ENCODE assay signal across 11 cellular contexts in genomic region chr17:74282274-74282586, GRCh38. TPM values are rescaled to one million over a fixed set of nuclear protein-coding genes. Genes with fewer than 3 reads are reported as not detected.
DNase-seq lines count a peak whose midpoint lies in the region; ATAC-seq, FAIRE-seq and TF ChIP-seq lines count a peak whose summit lies in the region.
"Not testable (repeated sequence)": the region's sequence is repeated elsewhere in the genome, so short reads cannot be mapped to it uniquely, and the experiment has no call there.
"Had no signal": no experiment of that assay in that cellular context is flagged by ENCODE, and none has a peak within 500 bp of the region (broad histone marks: within the 10 kb centered on the region; RNA-seq: fewer than 3 reads in every experiment).

No MANE protein-coding gene starts in this region.

- H3K27ac ChIP-seq in CD4-positive, alpha-beta memory T cell (ENCODE audit: low read depth, low read length) = peak overlapping the region; percentile 64
- H3K27ac ChIP-seq in GM12878 (ENCODE audit: control insufficient read depth, insufficient read depth) (peak overlapping the region; percentile 68), hepatocyte (peak overlapping the region; percentile 69)

- H3K27me3 ChIP-seq in CD4-positive, alpha-beta memory T cell (ENCODE audit: insufficient read depth, low read length); GM12878 (replicated peaks in 1 of 2; ENCODE audit: control insufficient read depth in 2 of 2, insufficient read depth in 2 of 2, low read length in 1 of 2); hepatocyte: not testable (repeated sequence)

- not testable (repeated sequence) for H3K9ac ChIP-seq in GM12878 (ENCODE audit: control insufficient read depth, insufficient read depth, low read length)

- not testable (repeated sequence) for TF ChIP-seq CTCF in activated CD8-positive, alpha-beta T cell treated with anti-CD3 and anti-CD28 coated beads for 36 hours (IDR thresholded peaks at IDR 0.05); GM12878 (IDR thresholded peaks at IDR 0.05 in 2 of 3, conservative IDR thresholded peaks at IDR 0.05 in 1 of 3; ENCODE audit: control insufficient read depth in 2 of 3, extremely low read depth in 1 of 3, insufficient read depth in 1 of 3, low read depth in 3 of 3, low read length in 3 of 3); hepatocyte (IDR thresholded peaks at IDR 0.05; ENCODE audit: poor library complexity)

- 53% methylated on average over 4 of the region's 4 CpGs for WGBS in GM12878 (ENCODE audit: insufficient coverage, insufficient replicate concordance, low lambda C conversion rate, missing lambda C conversion rate)
- 90% methylated on average over 4 of the region's 4 CpGs for WGBS in hepatocyte (ENCODE audit: low lambda C conversion rate, missing lambda C conversion rate)

- not testable (repeated sequence) for DNase-seq in CD4-positive, alpha-beta memory T cell; activated CD8-positive, alpha-beta T cell treated with anti-CD3 and anti-CD28 coated beads for 36 hours; activated naive CD4-positive, alpha-beta T cell treated with anti-CD3 and anti-CD28 coated beads for 36 hours; GM12878 (ENCODE audit: low read depth, low spot score); hepatocyte (ENCODE audit: low spot score)

- H3K79me2 ChIP-seq in GM12878 (ENCODE audit: control insufficient read depth, insufficient read depth, low read length); hepatocyte: not testable (repeated sequence)

- H3K4me1 Mint-ChIP-seq in CD4-positive, alpha-beta memory T cell = peaks cover 28 to 67% (median 48%) of the 10 kb centered on the region in 4 donors
- H3K4me1 Mint-ChIP-seq in T-helper 1 cell treated with Interleukin-12 subunit alpha and Interleukin-12 subunit beta and Interleukin-4 antibody, amounts not matched to agents 30 μg/mL and 1 μg/mL, for 36 hours (ENCODE audit: low read depth) = peaks cover 40% of the 10 kb centered on the region
- peaks cover 40% of the 10 kb centered on the region for H3K4me1 Mint-ChIP-seq in activated CD8-positive, alpha-beta T cell treated with anti-CD3 and anti-CD28 coated beads for 36 hours (ENCODE audit: low read depth)
- peaks cover 34% of the 10 kb centered on the region for H3K4me1 Mint-ChIP-seq in activated naive CD4-positive, alpha-beta T cell treated with anti-CD3 and anti-CD28 coated beads for 36 hours (ENCODE audit: low read depth)
- H3K4me1 Mint-ChIP-seq in stimulated activated memory B cell treated with anti-CD40 and anti-IgM and Interleukin-4, amounts not matched to agents 10 μg/mL and 1 μg/mL and 100 μg/mL, for 72 hours = peaks cover 27% of the 10 kb centered on the region

- RAD21 ChIA-PET in GM12878 (lab: Charles Lee; ENCODE audit: unreplicated experiment) = interaction anchor here (0.8 to 8.8 kb wide), 4 partner anchors 9 to 71 kb away, joined by 3 to 102 read pairs (median 8); partner anchors contain the start of gene TTYH2

- not testable (repeated sequence) for H3K9me3 ChIP-seq in CD4-positive, alpha-beta memory T cell (ENCODE audit: control insufficient read depth in 1 of 2, low read length in 2 of 2); GM12878 (replicated peaks; ENCODE audit: control insufficient read depth, insufficient read depth, low read length); hepatocyte (ENCODE audit: low read depth)

- not testable (repeated sequence) for TF ChIP-seq POLR2A in GM12878 (IDR thresholded peaks at IDR 0.05; ENCODE audit: low read depth, low read length)

- POLR2A ChIA-PET in CD4-positive, alpha-beta memory T cell (lab: Charles Lee; ENCODE audit: partially characterized antibody) = interaction anchor here (1.1 to 7.3 kb wide), 12 partner anchors 8 to 989 kb away, joined by 3 to 129 read pairs (median 6); partner anchors contain the start of genes DNAI2, MIF4GD and TTYH2
- POLR2A ChIA-PET in activated CD8-positive, alpha-beta T cell treated with anti-CD3 and anti-CD28 coated beads for 36 hours (lab: Charles Lee) = interaction anchor here (1.0 to 1.6 kb wide), 3 partner anchors 23 to 73 kb away, joined by 4 to 5 read pairs (median 4); partner anchors contain the start of gene TTYH2
- POLR2A ChIA-PET in GM12878 (lab: Charles Lee) = interaction anchor here (1.2 to 2.0 kb wide), 2 partner anchors 8 to 14 kb away, joined by 5 read pairs; no protein-coding TSS in a partner anchor

- TF ChIP-seq EP300 in GM12878 (IDR thresholded peaks at IDR 0.05; ENCODE audit: borderline replicate concordance in 1 of 2, control insufficient read depth in 1 of 2, low read depth in 2 of 2, low read length in 2 of 2) = not testable (repeated sequence)

- H3K9me3 Mint-ChIP-seq in CD4-positive, alpha-beta memory T cell; T-helper 1 cell treated with Interleukin-12 subunit alpha and Interleukin-12 subunit beta and Interleukin-4 antibody, amounts not matched to agents 30 μg/mL and 1 μg/mL, for 36 hours; activated CD8-positive, alpha-beta T cell treated with anti-CD3 and anti-CD28 coated beads for 36 hours; activated naive CD4-positive, alpha-beta T cell treated with anti-CD3 and anti-CD28 coated beads for 36 hours; stimulated activated memory B cell treated with anti-CD40 and anti-IgM and Interleukin-4, amounts not matched to agents 10 μg/mL and 1 μg/mL and 100 μg/mL, for 72 hours: not testable (repeated sequence)

- H3K4me2 ChIP-seq in GM12878 (ENCODE audit: control insufficient read depth, insufficient read depth); hepatocyte: not testable (repeated sequence)

- H3K4me1 ChIP-seq in CD4-positive, alpha-beta memory T cell (ENCODE audit: insufficient read depth, low read length) = peaks cover 83% of the 10 kb centered on the region
- H3K4me1 ChIP-seq in GM12878 (ENCODE audit: control insufficient read depth, insufficient read depth, low read length) = peaks cover 21% of the 10 kb centered on the region
- not testable (repeated sequence) for H3K4me1 ChIP-seq in hepatocyte (ENCODE audit: insufficient read depth)

- peak overlapping the region; percentile 89 to 100 (median 100) for H3K27ac Mint-ChIP-seq in CD4-positive, alpha-beta memory T cell
- peak overlapping the region; percentile 93 for H3K27ac Mint-ChIP-seq in T-helper 1 cell treated with Interleukin-12 subunit alpha and Interleukin-12 subunit beta and Interleukin-4 antibody, amounts not matched to agents 30 μg/mL and 1 μg/mL, for 36 hours
- peak overlapping the region; percentile 95 for H3K27ac Mint-ChIP-seq in activated CD8-positive, alpha-beta T cell treated with anti-CD3 and anti-CD28 coated beads for 36 hours
- H3K27ac Mint-ChIP-seq in activated naive CD4-positive, alpha-beta T cell treated with anti-CD3 and anti-CD28 coated beads for 36 hours = peak overlapping the region; percentile 90
- H3K27ac Mint-ChIP-seq in stimulated activated memory B cell treated with anti-CD40 and anti-IgM and Interleukin-4, amounts not matched to agents 10 μg/mL and 1 μg/mL and 100 μg/mL, for 72 hours = peak overlapping the region; percentile 81

- SMC1A ChIA-PET in GM12878 (lab: Charles Lee; ENCODE audit: uncharacterized antibody, unreplicated experiment) = interaction anchor here (0.7 to 10.6 kb wide), 3 partner anchors 14 to 76 kb away, joined by 3 to 101 read pairs (median 4); no protein-coding TSS in a partner anchor

- not testable (repeated sequence) for H3K9me2 ChIP-seq in hepatocyte (replicated peaks; ENCODE audit: insufficient read depth)

- H3K4me3 ChIP-seq in CD4-positive, alpha-beta memory T cell (ENCODE audit: low read length in 2 of 2); GM12878; hepatocyte: not testable (repeated sequence)

- not testable (repeated sequence) for TF ChIP-seq RAD21 in GM12878 (IDR thresholded peaks at IDR 0.05; ENCODE audit: insufficient read depth, low read depth, low read length)

- not testable (repeated sequence) for H3K36me3 Mint-ChIP-seq in CD4-positive, alpha-beta memory T cell; T-helper 1 cell treated with Interleukin-12 subunit alpha and Interleukin-12 subunit beta and Interleukin-4 antibody, amounts not matched to agents 30 μg/mL and 1 μg/mL, for 36 hours (ENCODE audit: low read depth); activated CD8-positive, alpha-beta T cell treated with anti-CD3 and anti-CD28 coated beads for 36 hours (ENCODE audit: low read depth); activated naive CD4-positive, alpha-beta T cell treated with anti-CD3 and anti-CD28 coated beads for 36 hours (ENCODE audit: low read depth); stimulated activated memory B cell treated with anti-CD40 and anti-IgM and Interleukin-4, amounts not matched to agents 10 μg/mL and 1 μg/mL and 100 μg/mL, for 72 hours

- CTCF ChIA-PET in CD4-positive, alpha-beta memory T cell (lab: Charles Lee; ENCODE audit: partially characterized antibody) = interaction anchor here (0.9 to 12.2 kb wide), 5 partner anchors 15 to 80 kb away, joined by 3 to 205 read pairs (median 4); partner anchors contain the start of gene TTYH2
- CTCF ChIA-PET in activated CD8-positive, alpha-beta T cell treated with anti-CD3 and anti-CD28 coated beads for 36 hours (lab: Charles Lee) = interaction anchor here (1.0 to 2.4 kb wide), 4 partner anchors 14 to 86 kb away, joined by 4 to 7 read pairs (median 5); no protein-coding TSS in a partner anchor
- CTCF ChIA-PET in activated naive CD4-positive, alpha-beta T cell treated with anti-CD3 and anti-CD28 coated beads for 36 hours (lab: Charles Lee) = interaction anchor here (0.7 to 1.3 kb wide), 2 partner anchors 13 to 72 kb away, joined by 5 to 6 read pairs; no protein-coding TSS in a partner anchor
- CTCF ChIA-PET in GM12878 (lab: Yijun Ruan, JAX) = interaction anchor here (0.8 to 3.5 kb wide), 7 partner anchors 12 to 181 kb away, joined by 3 to 18 read pairs (median 4); no protein-coding TSS in a partner anchor

- not testable (repeated sequence) for H4K20me1 ChIP-seq in GM12878 (ENCODE audit: control insufficient read depth, insufficient read depth); hepatocyte (ENCODE audit: insufficient read depth, poor library complexity, severe bottlenecking)

- not testable (repeated sequence) for H2AFZ ChIP-seq in GM12878 (ENCODE audit: control insufficient read depth, low read depth, low read length); hepatocyte

- not testable (repeated sequence) for H3K27me3 Mint-ChIP-seq in CD4-positive, alpha-beta memory T cell; T-helper 1 cell treated with Interleukin-12 subunit alpha and Interleukin-12 subunit beta and Interleukin-4 antibody, amounts not matched to agents 30 μg/mL and 1 μg/mL, for 36 hours (ENCODE audit: low read depth); activated CD8-positive, alpha-beta T cell treated with anti-CD3 and anti-CD28 coated beads for 36 hours; activated naive CD4-positive, alpha-beta T cell treated with anti-CD3 and anti-CD28 coated beads for 36 hours (ENCODE audit: low read depth)
- H3K27me3 Mint-ChIP-seq in stimulated activated memory B cell treated with anti-CD40 and anti-IgM and Interleukin-4, amounts not matched to agents 10 μg/mL and 1 μg/mL and 100 μg/mL, for 72 hours = peaks cover 15% of the 10 kb centered on the region

- BruUV-seq in GM12878 (replicated peaks; lab: Mats Ljungman, UMichigan) = TSS peak; percentile 74

- in situ Hi-C loops in GM12878 (cut with MboI) = loop anchor here (25.0 kb wide), 1 partner anchor 1870 kb away; no protein-coding TSS in a partner anchor

- ATAC-seq in activated CD8-positive, alpha-beta T cell treated with anti-CD3 and anti-CD28 coated beads for 36 hours; GM12878; stimulated activated memory B cell treated with anti-CD40 and anti-IgM and Interleukin-4, amounts not matched to agents 10 μg/mL and 1 μg/mL and 100 μg/mL, for 72 hours: not testable (repeated sequence)

- not testable (repeated sequence) for H3K36me3 ChIP-seq in CD4-positive, alpha-beta memory T cell (ENCODE audit: insufficient read depth, low read length); GM12878 (ENCODE audit: control insufficient read depth in 2 of 2, insufficient read depth in 2 of 2, low read length in 1 of 2); hepatocyte (replicated peaks; ENCODE audit: insufficient read depth, low read depth)

- not testable (repeated sequence) for FAIRE-seq in GM12878 (lab: Jason Lieb, UNC)

- intact Hi-C loops in CD4-positive, alpha-beta memory T cell (cut with micrococcal nuclease) = not testable (repeated sequence)
- intact Hi-C loops in activated CD8-positive, alpha-beta T cell treated with anti-CD3 and anti-CD28 coated beads for 36 hours (cut with micrococcal nuclease) = loop anchor here (5.0 kb wide), 1 partner anchor 70 kb away; the partner anchor contains the start of gene TTYH2
- intact Hi-C loops in activated naive CD4-positive, alpha-beta T cell treated with anti-CD3 and anti-CD28 coated beads for 36 hours (cut with micrococcal nuclease) = loop anchor here (2.0 kb wide), 1 partner anchor 69 kb away; the partner anchor contains the start of gene TTYH2
- intact Hi-C loops in GM12878 (cut with micrococcal nuclease; ENCODE audit: unreplicated experiment) = loop anchor here (5.0 kb wide), 1 partner anchor 70 kb away; the partner anchor contains the start of gene TTYH2

- H3K4me3 Mint-ChIP-seq in CD4-positive, alpha-beta memory T cell = peak overlapping the region in 4 of 8 donors; percentile 58 to 82 (median 73)
- H3K4me3 Mint-ChIP-seq in T-helper 1 cell treated with Interleukin-12 subunit alpha and Interleukin-12 subunit beta and Interleukin-4 antibody, amounts not matched to agents 30 μg/mL and 1 μg/mL, for 36 hours; activated CD8-positive, alpha-beta T cell treated with anti-CD3 and anti-CD28 coated beads for 36 hours; activated naive CD4-positive, alpha-beta T cell treated with anti-CD3 and anti-CD28 coated beads for 36 hours; stimulated activated memory B cell treated with anti-CD40 and anti-IgM and Interleukin-4, amounts not matched to agents 10 μg/mL and 1 μg/mL and 100 μg/mL, for 72 hours: not testable (repeated sequence)

RNA-seq across cellular contexts. Expression of gene DNAI2, which starts 8.2 kb away (rescaled TPM):
- total RNA-seq in CD4-positive, alpha-beta memory T cell = 1 to 10 TPM; 6.0 to 8.4 TPM
- polyA plus RNA-seq in CD4-positive, alpha-beta memory T cell = under 1 TPM in 1 of 2 donors, not detected in 1; 0.28 TPM
- under 1 TPM; 0.45 to 0.47 TPM for total RNA-seq in activated CD8-positive, alpha-beta T cell treated with anti-CD3 and anti-CD28 coated beads for 36 hours
- total RNA-seq in activated naive CD4-positive, alpha-beta T cell treated with anti-CD3 and anti-CD28 coated beads for 36 hours = under 1 TPM; 0.12 to 0.25 TPM
- 3.2 and 3.4 TPM in 2 replicates for total RNA-seq in GM12878 (2013; cell fraction: nucleolus; rRNA removed)
- total RNA-seq in GM12878 (2014; rRNA removed) (0.06 TPM in 1 of 2 replicates, not detected in the other), GM12878 (2014; rRNA removed; fragmentation: Illumina TruSeq; extraction: Trizol) (0.13 and 0.14 TPM in 2 replicates), GM12878 (2021) (0.15 and 0.21 TPM in 2 replicates), hepatocyte (not detected in 2 replicates)
- polyA plus RNA-seq in GM12878 (2011; ENCODE audit: low read depth) = 0.20 TPM
- polyA plus RNA-seq in GM12878 (2011; rRNA removed) (1.0 and 1.8 TPM in 2 replicates), GM12878 (2014; fragmentation: Illumina TruSeq; extraction: Trizol) (0.10 TPM in 1 of 2 replicates, not detected in the other), GM12878 (2014; fragmentation: Nextera tagmentation; extraction: Ambion mirVana) (under 1 TPM; 0.04 to 0.08 TPM), GM12878 (2014; rRNA removed) (0.06 and 0.14 TPM in 2 replicates), GM12878 (2016; fragmentation: Nextera tagmentation; extraction: Ambion mirVana) (under 1 TPM; 0.13 to 0.19 TPM), hepatocyte (not detected in 2 replicates)
- 0.90 and 1.6 TPM in 2 replicates for polyA plus RNA-seq in GM12878 (2011; cell fraction: cytosol; rRNA removed)
- polyA plus RNA-seq in GM12878 (2011; cell fraction: nucleus; rRNA removed) = 6.5 and 10.4 TPM in 2 replicates
- 0.08 and 0.44 TPM in 2 replicates for polyA plus RNA-seq in GM12878 (2012)
- 0.73 and 0.93 TPM in 2 replicates for polyA minus RNA-seq in GM12878 (2011; rRNA and poly(A)+ RNA removed)
- polyA minus RNA-seq in GM12878 (2011; cell fraction: cytosol; rRNA and poly(A)+ RNA removed) = 0.62 TPM in 1 of 2 replicates, not detected in the other
- 1.5 and 2.1 TPM in 2 replicates for polyA minus RNA-seq in GM12878 (2011; cell fraction: nucleus; rRNA and poly(A)+ RNA removed)
- total RNA-seq: A673, Daoy, HFFc6, PC-9 had no signal

RNA-seq across cellular contexts. Expression of gene KIF19, which starts 43.8 kb away (rescaled TPM):
- 1 to 10 TPM; 1.5 to 1.7 TPM for total RNA-seq in CD4-positive, alpha-beta memory T cell
- polyA plus RNA-seq in CD4-positive, alpha-beta memory T cell = 1 to 10 TPM; 1.5 to 2.3 TPM
- under 1 TPM; 0.11 to 0.18 TPM for total RNA-seq in activated CD8-positive, alpha-beta T cell treated with anti-CD3 and anti-CD28 coated beads for 36 hours
- not detected for total RNA-seq in activated naive CD4-positive, alpha-beta T cell treated with anti-CD3 and anti-CD28 coated beads for 36 hours
- total RNA-seq in GM12878 (2013; cell fraction: nucleolus; rRNA removed) = not detected in 2 replicates
- total RNA-seq in GM12878 (2014; rRNA removed) (0.06 TPM in 1 of 2 replicates, not detected in the other), GM12878 (2014; rRNA removed; fragmentation: Illumina TruSeq; extraction: Trizol) (not detected in 2 replicates), GM12878 (2021) (not detected in 2 replicates), hepatocyte (0.20 and 0.80 TPM in 2 replicates)
- polyA plus RNA-seq in GM12878 (2011; ENCODE audit: low read depth) = not detected
- polyA plus RNA-seq in GM12878 (2011; rRNA removed) (0.07 TPM in 1 of 2 replicates, not detected in the other), GM12878 (2014; fragmentation: Illumina TruSeq; extraction: Trizol) (not detected in 2 replicates), GM12878 (2014; fragmentation: Nextera tagmentation; extraction: Ambion mirVana) (not detected), GM12878 (2014; rRNA removed) (0.03 TPM in 1 of 2 replicates, not detected in the other), GM12878 (2016; fragmentation: Nextera tagmentation; extraction: Ambion mirVana) (not detected), hepatocyte (0.18 and 0.46 TPM in 2 replicates)
- 0.05 and 0.06 TPM in 2 replicates for polyA plus RNA-seq in GM12878 (2011; cell fraction: cytosol; rRNA removed)
- 0.15 and 0.24 TPM in 2 replicates for polyA plus RNA-seq in GM12878 (2011; cell fraction: nucleus; rRNA removed)
- polyA plus RNA-seq in GM12878 (2012) = 0.04 and 0.07 TPM in 2 replicates
- 0.15 TPM in 1 of 2 replicates, not detected in the other for polyA minus RNA-seq in GM12878 (2011; rRNA and poly(A)+ RNA removed)
- polyA minus RNA-seq in GM12878 (2011; cell fraction: cytosol; rRNA and poly(A)+ RNA removed) = not detected in 2 replicates
- 0.24 TPM in 1 of 2 replicates, not detected in the other for polyA minus RNA-seq in GM12878 (2011; cell fraction: nucleus; rRNA and poly(A)+ RNA removed)
- total RNA-seq: A673, Daoy, HFFc6, PC-9 had no signal
